11 cellular contexts compared by ENCODE assay signal in genomic region chr22:45006101-45006872, GRCh38. TPM values are rescaled to one million over a fixed set of nuclear protein-coding genes. Genes with fewer than 3 reads are reported as not detected.
A peak's percentile ranks its signal among the peaks of the same experiment; 100 is the strongest.
DNase-seq lines count a peak whose midpoint lies in the region; ATAC-seq and TF ChIP-seq lines count a peak whose summit lies in the region.
"Had no signal": no experiment of that assay in that cellular context is flagged by ENCODE, and none has a peak within 500 bp of the region (broad histone marks: within the 10 kb centered on the region; RNA-seq: fewer than 3 reads in every experiment).

No MANE protein-coding gene starts in this region.

- no peak overlapping the region for H3K4me3 ChIP-seq in CD4-positive, alpha-beta memory T cell (ENCODE audit: low read length in 2 of 2)
- peak overlapping the region; percentile 46 for H3K4me3 ChIP-seq in ovary

- WGBS in ovary, 3 donors: 1 to 2% (median 2%) methylated on average over 19 of the region's 19 CpGs

- H3K27ac ChIP-seq in CD4-positive, alpha-beta memory T cell (ENCODE audit: low read depth, low read length): no peak overlapping the region
- H3K27ac ChIP-seq in VCaP: peak overlapping the region; percentile 97
- peak overlapping the region; percentile 67 to 91 for H3K27ac ChIP-seq in ovary

- H3K27me3 Mint-ChIP-seq in CD4-positive, alpha-beta memory T cell: peaks cover 44 to 48% of the 10 kb centered on the region in 2 donors
- peaks cover 14% of the 10 kb centered on the region for H3K27me3 Mint-ChIP-seq in glutamatergic neuron (ENCODE audit: unreplicated experiment)
- peaks cover 61 to 72% of the 10 kb centered on the region in 2 donors for H3K27me3 Mint-ChIP-seq in stimulated activated naive B cell treated with anti-CD40 and anti-IgM and Interleukin-4, amounts not matched to agents 10 μg/mL and 1 μg/mL and 100 μg/mL, for 72 hours

- peaks cover 14% of the 10 kb centered on the region for H3K4me1 ChIP-seq in CD4-positive, alpha-beta memory T cell (ENCODE audit: insufficient read depth, low read length)
- peaks cover 7% of the 10 kb centered on the region for H3K4me1 ChIP-seq in ovary (ENCODE audit: insufficient read depth)

- H3K36me3 Mint-ChIP-seq in CD4-positive, alpha-beta memory T cell: peaks cover 0 to 2% of the 10 kb centered on the region in 2 donors
- H3K36me3 Mint-ChIP-seq in glutamatergic neuron (ENCODE audit: unreplicated experiment): no peaks in the 10 kb centered on the region
- H3K36me3 Mint-ChIP-seq in stimulated activated naive B cell treated with anti-CD40 and anti-IgM and Interleukin-4, amounts not matched to agents 10 μg/mL and 1 μg/mL and 100 μg/mL, for 72 hours: peaks cover 3 to 5% of the 10 kb centered on the region in 2 donors

- no peaks in the 10 kb centered on the region for H3K36me3 ChIP-seq in CD4-positive, alpha-beta memory T cell (ENCODE audit: insufficient read depth, low read length)
- H3K36me3 ChIP-seq in ovary: no peaks in the 10 kb centered on the region

- no peak for TF ChIP-seq EP300 in ovary (IDR thresholded peaks at IDR 0.05)

- intact Hi-C loops in CD4-positive, alpha-beta memory T cell (cut with micrococcal nuclease): no loop called here
- intact Hi-C loops in ovary (cut with DNase I): loop anchor here in 1 of 4 donors (10.0 kb wide), 1 partner anchor 89 kb away; no protein-coding TSS in a partner anchor

- peaks cover 10 to 19% (median 14%) of the 10 kb centered on the region in 4 donors for H3K4me1 Mint-ChIP-seq in CD4-positive, alpha-beta memory T cell
- H3K4me1 Mint-ChIP-seq in glutamatergic neuron (ENCODE audit: low read depth, unreplicated experiment): peaks cover 33% of the 10 kb centered on the region
- H3K4me1 Mint-ChIP-seq in stimulated activated naive B cell treated with anti-CD40 and anti-IgM and Interleukin-4, amounts not matched to agents 10 μg/mL and 1 μg/mL and 100 μg/mL, for 72 hours: peaks cover 7 to 16% of the 10 kb centered on the region in 2 donors

- TF ChIP-seq CTCF in VCaP (conservative IDR thresholded peaks at IDR 0.05) (no peak), glutamatergic neuron (IDR thresholded peaks at IDR 0.05; ENCODE audit: partially characterized antibody, unreplicated experiment) (no peak), ovary (IDR thresholded peaks at IDR 0.05) (no peak)

- H3K9me3 Mint-ChIP-seq in CD4-positive, alpha-beta memory T cell: peaks cover 0 to 4% (median 0%) of the 10 kb centered on the region in 8 donors
- peaks cover 17% of the 10 kb centered on the region for H3K9me3 Mint-ChIP-seq in glutamatergic neuron (ENCODE audit: unreplicated experiment)
- no peaks in the 10 kb centered on the region for H3K9me3 Mint-ChIP-seq in stimulated activated naive B cell treated with anti-CD40 and anti-IgM and Interleukin-4, amounts not matched to agents 10 μg/mL and 1 μg/mL and 100 μg/mL, for 72 hours
- H3K9me3 Mint-ChIP-seq: T-helper 1 cell treated with Interleukin-12 subunit alpha and Interleukin-12 subunit beta and Interleukin-4 antibody, amounts not matched to agents 30 μg/mL and 1 μg/mL, for 36 hours had no signal

- no peaks in the 10 kb centered on the region for H3K9me3 ChIP-seq in CD4-positive, alpha-beta memory T cell (ENCODE audit: control insufficient read depth in 1 of 2, low read length in 2 of 2)
- H3K9me3 ChIP-seq in ovary: no peaks in the 10 kb centered on the region

- POLR2A ChIA-PET in CD4-positive, alpha-beta memory T cell (lab: Charles Lee; ENCODE audit: partially characterized antibody): no interaction called here

- peak overlapping the region; percentile 14 to 75 (median 60) for H3K4me3 Mint-ChIP-seq in CD4-positive, alpha-beta memory T cell
- H3K4me3 Mint-ChIP-seq in glutamatergic neuron (ENCODE audit: unreplicated experiment): peak overlapping the region; percentile 83
- H3K4me3 Mint-ChIP-seq in stimulated activated naive B cell treated with anti-CD40 and anti-IgM and Interleukin-4, amounts not matched to agents 10 μg/mL and 1 μg/mL and 100 μg/mL, for 72 hours: peak overlapping the region in 1 of 2 donors; percentile 13
- H3K4me3 Mint-ChIP-seq: T-helper 1 cell treated with Interleukin-12 subunit alpha and Interleukin-12 subunit beta and Interleukin-4 antibody, amounts not matched to agents 30 μg/mL and 1 μg/mL, for 36 hours had no signal

- no peak for TF ChIP-seq POLR2A in ovary (IDR thresholded peaks at IDR 0.05)

- no peak for ATAC-seq in HG02852 (IDR thresholded peaks at IDR 0.05; ENCODE audit: unreplicated experiment)
- ATAC-seq in stimulated activated naive B cell treated with anti-CD40 and anti-IgM and Interleukin-4, amounts not matched to agents 10 μg/mL and 1 μg/mL and 100 μg/mL, for 72 hours (replicated peaks): no peak

- peaks cover 23% of the 10 kb centered on the region for H3K27me3 ChIP-seq in CD4-positive, alpha-beta memory T cell (ENCODE audit: insufficient read depth, low read length)
- no peaks in the 10 kb centered on the region for H3K27me3 ChIP-seq in ovary

- DNase-seq in CD4-positive, alpha-beta memory T cell: no peak
- DNase-seq in glutamatergic neuron (no peak), ovary (peak in 1 of 5 donors; percentile 27), NCI-H524 (lab: John Stamatoyannopoulos, UW) (no peak), H4 (ENCODE audit: low spot score) (no peak)
- no peak for DNase-seq in stimulated activated naive B cell treated with anti-CD40 and anti-IgM and Interleukin-4, amounts not matched to agents 10 μg/mL and 1 μg/mL and 100 μg/mL, for 72 hours
- DNase-seq: Calu3, IMR-90 had no signal

- H3K27ac Mint-ChIP-seq in CD4-positive, alpha-beta memory T cell: no peak overlapping the region
- peak overlapping the region; percentile 73 for H3K27ac Mint-ChIP-seq in glutamatergic neuron (ENCODE audit: unreplicated experiment)
- no peak overlapping the region for H3K27ac Mint-ChIP-seq in stimulated activated naive B cell treated with anti-CD40 and anti-IgM and Interleukin-4, amounts not matched to agents 10 μg/mL and 1 μg/mL and 100 μg/mL, for 72 hours
- H3K27ac Mint-ChIP-seq: T-helper 1 cell treated with Interleukin-12 subunit alpha and Interleukin-12 subunit beta and Interleukin-4 antibody, amounts not matched to agents 30 μg/mL and 1 μg/mL, for 36 hours had no signal

- CTCF ChIA-PET in CD4-positive, alpha-beta memory T cell (lab: Charles Lee; ENCODE audit: partially characterized antibody): no interaction called here

RNA-seq across cellular contexts. Expression of gene PHF21B, which starts 3.5 kb away (rescaled TPM):
- total RNA-seq in CD4-positive, alpha-beta memory T cell: not detected
- polyA plus RNA-seq in CD4-positive, alpha-beta memory T cell: not detected
- total RNA-seq in glutamatergic neuron (ENCODE audit: unreplicated experiment) (113 TPM), ovary (10 to 100 TPM in 1 of 7 donors, 1 to 10 TPM in 6; 1.0 to 10.7 (median 7.3) TPM)
- 1 to 10 TPM in 1 of 2 donors, under 1 TPM in 1; 0.95 to 2.4 TPM for polyA plus RNA-seq in ovary
- 0.66 and 1.8 TPM in 2 replicates for total RNA-seq in H4 (2014; rRNA removed; shearing (Covaris generic))
- total RNA-seq: Calu3, IMR-90 had no signal
